ENCODE assay signal across 2 cellular contexts in genomic region chr2:238716585-238716984, GRCh38.
TF ChIP-seq lines count a peak whose summit lies in the region.

No MANE protein-coding gene starts in this region.

TF ChIP-seq in H1, 55 proteins besides CTCF, POLR2A, EP300 and RAD21:
- no peak for TF ChIP-seq MAFK (IDR thresholded peaks at IDR 0.05; ENCODE audit: low read depth, low read length)
- TF ChIP-seq SIRT6 (IDR thresholded peaks at IDR 0.05; ENCODE audit: low read length) = no peak
- 0 out of 2 replicates have a peak, but pooled peaks have one; percentile 55 for TF ChIP-seq RBBP5 (IDR thresholded peaks at IDR 0.05; ENCODE audit: borderline replicate concordance, low read depth, low read length)
- TF ChIP-seq ASH2L (IDR thresholded peaks at IDR 0.05; ENCODE audit: low read length) = no peak
- TF ChIP-seq RNF2 (IDR thresholded peaks at IDR 0.05; ENCODE audit: borderline replicate concordance, low read depth, low read length, missing control alignments, poor library complexity, severe bottlenecking) = no peak
- TF ChIP-seq KDM4A (IDR thresholded peaks at IDR 0.05; ENCODE audit: low read depth, low read length, severe bottlenecking) = no peak

TF ChIP-seq in HepG2, 621 proteins besides CTCF, POLR2A, EP300 and RAD21:
- TF ChIP-seq PRDM4 (CRISPR knock-in tag; IDR thresholded peaks at IDR 0.05; ENCODE audit: borderline replicate concordance) (no peak), NFYB (CRISPR knock-in tag; IDR thresholded peaks at IDR 0.05) (no peak), ZNF274 (CRISPR knock-in tag; IDR thresholded peaks at IDR 0.05) (no peak), POGK (CRISPR knock-in tag; conservative IDR thresholded peaks at IDR 0.05) (no peak), ZNF616 (CRISPR knock-in tag; IDR thresholded peaks at IDR 0.05; ENCODE audit: low read depth) (no peak), TBX2 (CRISPR knock-in tag; IDR thresholded peaks at IDR 0.05; ENCODE audit: borderline replicate concordance) (no peak), ZNF382 (CRISPR knock-in tag; IDR thresholded peaks at IDR 0.05; ENCODE audit: borderline replicate concordance) (no peak), MXI1 (IDR thresholded peaks at IDR 0.05; ENCODE audit: borderline replicate concordance, low read depth, low read length) (no peak)
